In genomic region chr7:2525931-2526630, GRCh38 we compare ENCODE assay signal across 1 cellular context.
A peak's percentile ranks its signal among the peaks of the same experiment; 100 is the strongest.
TF ChIP-seq lines count a peak whose summit lies in the region.

No MANE protein-coding gene starts in this region.

TF ChIP-seq in HEK293, 187 proteins besides CTCF, POLR2A, EP300 and RAD21 (continued from another document and continues in another):
- TF ChIP-seq, protein P1, sequence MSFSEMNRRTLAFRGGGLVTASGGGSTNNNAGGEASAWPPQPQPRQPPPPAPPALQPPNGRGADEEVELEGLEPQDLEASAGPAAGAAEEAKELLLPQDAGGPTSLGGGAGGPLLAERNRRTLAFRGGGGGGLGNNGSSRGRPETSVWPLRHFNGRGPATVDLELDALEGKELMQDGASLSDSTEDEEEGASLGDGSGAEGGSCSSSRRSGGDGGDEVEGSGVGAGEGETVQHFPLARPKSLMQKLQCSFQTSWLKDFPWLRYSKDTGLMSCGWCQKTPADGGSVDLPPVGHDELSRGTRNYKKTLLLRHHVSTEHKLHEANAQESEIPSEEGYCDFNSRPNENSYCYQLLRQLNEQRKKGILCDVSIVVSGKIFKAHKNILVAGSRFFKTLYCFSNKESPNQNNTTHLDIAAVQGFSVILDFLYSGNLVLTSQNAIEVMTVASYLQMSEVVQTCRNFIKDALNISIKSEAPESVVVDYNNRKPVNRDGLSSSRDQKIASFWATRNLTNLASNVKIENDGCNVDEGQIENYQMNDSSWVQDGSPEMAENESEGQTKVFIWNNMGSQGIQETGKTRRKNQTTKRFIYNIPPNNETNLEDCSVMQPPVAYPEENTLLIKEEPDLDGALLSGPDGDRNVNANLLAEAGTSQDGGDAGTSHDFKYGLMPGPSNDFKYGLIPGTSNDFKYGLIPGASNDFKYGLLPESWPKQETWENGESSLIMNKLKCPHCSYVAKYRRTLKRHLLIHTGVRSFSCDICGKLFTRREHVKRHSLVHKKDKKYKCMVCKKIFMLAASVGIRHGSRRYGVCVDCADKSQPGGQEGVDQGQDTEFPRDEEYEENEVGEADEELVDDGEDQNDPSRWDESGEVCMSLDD (tag by site-specific recombination; IDR thresholded peaks at IDR 0.05): no peak
- no peak for TF ChIP-seq GFI1B (tag by site-specific recombination; IDR thresholded peaks at IDR 0.05)
- no peak for TF ChIP-seq ZFP3 (tag by site-specific recombination; IDR thresholded peaks at IDR 0.05; ENCODE audit: low read depth)
- TF ChIP-seq, protein P2, sequence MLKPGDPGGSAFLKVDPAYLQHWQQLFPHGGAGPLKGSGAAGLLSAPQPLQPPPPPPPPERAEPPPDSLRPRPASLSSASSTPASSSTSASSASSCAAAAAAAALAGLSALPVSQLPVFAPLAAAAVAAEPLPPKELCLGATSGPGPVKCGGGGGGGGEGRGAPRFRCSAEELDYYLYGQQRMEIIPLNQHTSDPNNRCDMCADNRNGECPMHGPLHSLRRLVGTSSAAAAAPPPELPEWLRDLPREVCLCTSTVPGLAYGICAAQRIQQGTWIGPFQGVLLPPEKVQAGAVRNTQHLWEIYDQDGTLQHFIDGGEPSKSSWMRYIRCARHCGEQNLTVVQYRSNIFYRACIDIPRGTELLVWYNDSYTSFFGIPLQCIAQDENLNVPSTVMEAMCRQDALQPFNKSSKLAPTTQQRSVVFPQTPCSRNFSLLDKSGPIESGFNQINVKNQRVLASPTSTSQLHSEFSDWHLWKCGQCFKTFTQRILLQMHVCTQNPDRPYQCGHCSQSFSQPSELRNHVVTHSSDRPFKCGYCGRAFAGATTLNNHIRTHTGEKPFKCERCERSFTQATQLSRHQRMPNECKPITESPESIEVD (tag by site-specific recombination; IDR thresholded peaks at IDR 0.05): no peak
- TF ChIP-seq ZNF560 (tag by site-specific recombination; IDR thresholded peaks at IDR 0.05; ENCODE audit: borderline replicate concordance): no peak
- TF ChIP-seq, protein P3, sequence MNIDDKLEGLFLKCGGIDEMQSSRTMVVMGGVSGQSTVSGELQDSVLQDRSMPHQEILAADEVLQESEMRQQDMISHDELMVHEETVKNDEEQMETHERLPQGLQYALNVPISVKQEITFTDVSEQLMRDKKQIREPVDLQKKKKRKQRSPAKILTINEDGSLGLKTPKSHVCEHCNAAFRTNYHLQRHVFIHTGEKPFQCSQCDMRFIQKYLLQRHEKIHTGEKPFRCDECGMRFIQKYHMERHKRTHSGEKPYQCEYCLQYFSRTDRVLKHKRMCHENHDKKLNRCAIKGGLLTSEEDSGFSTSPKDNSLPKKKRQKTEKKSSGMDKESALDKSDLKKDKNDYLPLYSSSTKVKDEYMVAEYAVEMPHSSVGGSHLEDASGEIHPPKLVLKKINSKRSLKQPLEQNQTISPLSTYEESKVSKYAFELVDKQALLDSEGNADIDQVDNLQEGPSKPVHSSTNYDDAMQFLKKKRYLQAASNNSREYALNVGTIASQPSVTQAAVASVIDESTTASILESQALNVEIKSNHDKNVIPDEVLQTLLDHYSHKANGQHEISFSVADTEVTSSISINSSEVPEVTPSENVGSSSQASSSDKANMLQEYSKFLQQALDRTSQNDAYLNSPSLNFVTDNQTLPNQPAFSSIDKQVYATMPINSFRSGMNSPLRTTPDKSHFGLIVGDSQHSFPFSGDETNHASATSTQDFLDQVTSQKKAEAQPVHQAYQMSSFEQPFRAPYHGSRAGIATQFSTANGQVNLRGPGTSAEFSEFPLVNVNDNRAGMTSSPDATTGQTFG (tag by site-specific recombination; IDR thresholded peaks at IDR 0.05; ENCODE audit: borderline replicate concordance): no peak
- 0 out of 2 replicates have a peak, but pooled peaks have one; percentile 46 for TF ChIP-seq ZNF423 (tag by site-specific recombination; IDR thresholded peaks at IDR 0.05)
- TF ChIP-seq MYNN (tag by site-specific recombination; IDR thresholded peaks at IDR 0.05; ENCODE audit: borderline replicate concordance): no peak
- TF ChIP-seq REST (tag by site-specific recombination; IDR thresholded peaks at IDR 0.05): no peak
- TF ChIP-seq INSM2 (tag by site-specific recombination; IDR thresholded peaks at IDR 0.05): no peak
- TF ChIP-seq ZIC2 (tag by site-specific recombination; IDR thresholded peaks at IDR 0.05): peak; percentile 91
- TF ChIP-seq TCF7L2 (IDR thresholded peaks at IDR 0.05; ENCODE audit: borderline replicate concordance, low read depth, low read length): no peak
- TF ChIP-seq ZBTB17 (tag by site-specific recombination; IDR thresholded peaks at IDR 0.05): peak; percentile 76
- TF ChIP-seq ZNF132 (tag by site-specific recombination; IDR thresholded peaks at IDR 0.05; ENCODE audit: borderline replicate concordance): no peak
- no peak for TF ChIP-seq ZFP37 (tag by site-specific recombination; IDR thresholded peaks at IDR 0.05)
- TF ChIP-seq ZNF664 (tag by site-specific recombination; IDR thresholded peaks at IDR 0.05): no peak
- peak; percentile 7; the same call in 1 of the 2 replicates for TF ChIP-seq KLF1 (tag by site-specific recombination; IDR thresholded peaks at IDR 0.05)
- no peak for TF ChIP-seq ZNF350 (tag by site-specific recombination; IDR thresholded peaks at IDR 0.05)
- no peak for TF ChIP-seq ZNF391 (tag by site-specific recombination; IDR thresholded peaks at IDR 0.05; ENCODE audit: borderline replicate concordance, low read depth)
- TF ChIP-seq ZNF140 (tag by site-specific recombination; IDR thresholded peaks at IDR 0.05): no peak
- no peak for TF ChIP-seq EGR2 (tag by site-specific recombination; IDR thresholded peaks at IDR 0.05; ENCODE audit: low read depth)
- TF ChIP-seq ZBTB48 (tag by site-specific recombination; IDR thresholded peaks at IDR 0.05): no peak
- TF ChIP-seq, protein P4, sequence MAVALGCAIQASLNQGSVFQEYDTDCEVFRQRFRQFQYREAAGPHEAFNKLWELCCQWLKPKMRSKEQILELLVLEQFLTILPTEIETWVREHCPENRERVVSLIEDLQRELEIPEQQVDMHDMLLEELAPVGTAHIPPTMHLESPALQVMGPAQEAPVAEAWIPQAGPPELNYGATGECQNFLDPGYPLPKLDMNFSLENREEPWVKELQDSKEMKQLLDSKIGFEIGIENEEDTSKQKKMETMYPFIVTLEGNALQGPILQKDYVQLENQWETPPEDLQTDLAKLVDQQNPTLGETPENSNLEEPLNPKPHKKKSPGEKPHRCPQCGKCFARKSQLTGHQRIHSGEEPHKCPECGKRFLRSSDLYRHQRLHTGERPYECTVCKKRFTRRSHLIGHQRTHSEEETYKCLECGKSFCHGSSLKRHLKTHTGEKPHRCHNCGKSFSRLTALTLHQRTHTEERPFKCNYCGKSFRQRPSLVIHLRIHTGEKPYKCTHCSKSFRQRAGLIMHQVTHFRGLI (tag by site-specific recombination; IDR thresholded peaks at IDR 0.05): no peak
- no peak for TF ChIP-seq ZNF239 (tag by site-specific recombination; IDR thresholded peaks at IDR 0.05)
- peak; percentile 75 for TF ChIP-seq GLIS2 (tag by site-specific recombination; IDR thresholded peaks at IDR 0.05)
- TF ChIP-seq, protein P5, sequence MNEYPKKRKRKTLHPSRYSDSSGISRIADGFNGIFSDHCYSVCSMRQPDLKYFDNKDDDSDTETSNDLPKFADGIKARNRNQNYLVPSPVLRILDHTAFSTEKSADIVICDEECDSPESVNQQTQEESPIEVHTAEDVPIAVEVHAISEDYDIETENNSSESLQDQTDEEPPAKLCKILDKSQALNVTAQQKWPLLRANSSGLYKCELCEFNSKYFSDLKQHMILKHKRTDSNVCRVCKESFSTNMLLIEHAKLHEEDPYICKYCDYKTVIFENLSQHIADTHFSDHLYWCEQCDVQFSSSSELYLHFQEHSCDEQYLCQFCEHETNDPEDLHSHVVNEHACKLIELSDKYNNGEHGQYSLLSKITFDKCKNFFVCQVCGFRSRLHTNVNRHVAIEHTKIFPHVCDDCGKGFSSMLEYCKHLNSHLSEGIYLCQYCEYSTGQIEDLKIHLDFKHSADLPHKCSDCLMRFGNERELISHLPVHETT (tag by site-specific recombination; IDR thresholded peaks at IDR 0.05): no peak
- no peak for TF ChIP-seq ZNF501 (tag by site-specific recombination; IDR thresholded peaks at IDR 0.05)
- TF ChIP-seq ZNF521 (tag by site-specific recombination; IDR thresholded peaks at IDR 0.05): no peak
- peak; percentile 45; the same call in 1 of the 2 replicates for TF ChIP-seq WT1 (tag by site-specific recombination; IDR thresholded peaks at IDR 0.05)
- no peak for TF ChIP-seq ZNF274 (IDR thresholded peaks at IDR 0.05; ENCODE audit: low read length)
- TF ChIP-seq ZNF274 (tag by site-specific recombination; IDR thresholded peaks at IDR 0.05; ENCODE audit: borderline replicate concordance): no peak
- TF ChIP-seq, protein P6, sequence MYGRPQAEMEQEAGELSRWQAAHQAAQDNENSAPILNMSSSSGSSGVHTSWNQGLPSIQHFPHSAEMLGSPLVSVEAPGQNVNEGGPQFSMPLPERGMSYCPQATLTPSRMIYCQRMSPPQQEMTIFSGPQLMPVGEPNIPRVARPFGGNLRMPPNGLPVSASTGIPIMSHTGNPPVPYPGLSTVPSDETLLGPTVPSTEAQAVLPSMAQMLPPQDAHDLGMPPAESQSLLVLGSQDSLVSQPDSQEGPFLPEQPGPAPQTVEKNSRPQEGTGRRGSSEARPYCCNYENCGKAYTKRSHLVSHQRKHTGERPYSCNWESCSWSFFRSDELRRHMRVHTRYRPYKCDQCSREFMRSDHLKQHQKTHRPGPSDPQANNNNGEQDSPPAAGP (tag by site-specific recombination; IDR thresholded peaks at IDR 0.05): peak; percentile 63; the same call in 1 of the 2 replicates
- no peak for TF ChIP-seq ZNF707 (tag by site-specific recombination; IDR thresholded peaks at IDR 0.05)
- TF ChIP-seq ZNF280D (tag by site-specific recombination; IDR thresholded peaks at IDR 0.05): no peak
- TF ChIP-seq GLIS1 (tag by site-specific recombination; IDR thresholded peaks at IDR 0.05): peak; percentile 89
- TF ChIP-seq, protein P7, sequence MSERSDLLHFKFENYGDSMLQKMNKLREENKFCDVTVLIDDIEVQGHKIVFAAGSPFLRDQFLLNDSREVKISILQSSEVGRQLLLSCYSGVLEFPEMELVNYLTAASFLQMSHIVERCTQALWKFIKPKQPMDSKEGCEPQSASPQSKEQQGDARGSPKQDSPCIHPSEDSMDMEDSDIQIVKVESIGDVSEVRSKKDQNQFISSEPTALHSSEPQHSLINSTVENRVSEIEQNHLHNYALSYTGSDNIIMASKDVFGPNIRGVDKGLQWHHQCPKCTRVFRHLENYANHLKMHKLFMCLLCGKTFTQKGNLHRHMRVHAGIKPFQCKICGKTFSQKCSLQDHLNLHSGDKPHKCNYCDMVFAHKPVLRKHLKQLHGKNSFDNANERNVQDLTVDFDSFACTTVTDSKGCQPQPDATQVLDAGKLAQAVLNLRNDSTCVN (tag by site-specific recombination; optimal IDR thresholded peaks at IDR 0.05): no peak
- TF ChIP-seq ZNF830 (tag by site-specific recombination; IDR thresholded peaks at IDR 0.05; ENCODE audit: low read depth): no peak
- peak; percentile 65 for TF ChIP-seq IKZF3 (tag by site-specific recombination; IDR thresholded peaks at IDR 0.05)
- TF ChIP-seq ZNF223 (tag by site-specific recombination; IDR thresholded peaks at IDR 0.05): no peak
- no peak for TF ChIP-seq ZNF114 (tag by site-specific recombination; IDR thresholded peaks at IDR 0.05)
- no peak for TF ChIP-seq BCL11B (tag by site-specific recombination; IDR thresholded peaks at IDR 0.05; ENCODE audit: low read depth)
- TF ChIP-seq ZBTB8A (tag by site-specific recombination; IDR thresholded peaks at IDR 0.05): peak; percentile 40; the same call in 1 of the 2 replicates
